In genomic region chr1:17609529-17609928, GRCh38 we compare ENCODE assay signal across 20 cellular contexts.
"Had no signal": no experiment of that assay in that cellular context is flagged by ENCODE, and none has a peak within 500 bp of the region (broad histone marks: within the 10 kb centered on the region; RNA-seq: fewer than 3 reads in every experiment).

No MANE protein-coding gene starts in this region.

- H3K4me3 Mint-ChIP-seq: endodermal cell; naive B cell; nephron; stimulated activated effector memory CD8-positive, alpha-beta T cell treated with anti-CD3 and anti-CD28 coated beads, Interleukin-12 subunit alpha, Interleukin-12 subunit beta, amount 100 ng/mL, for 72 hours had no signal

- H3K36me3 ChIP-seq: colonic mucosa had no signal

- H3K4me3 ChIP-seq: colonic mucosa, heart left ventricle, psoas muscle, right lobe of liver, suprapubic skin had no signal

- H3K4me1 Mint-ChIP-seq: endodermal cell; naive B cell; stimulated activated effector memory CD8-positive, alpha-beta T cell treated with anti-CD3 and anti-CD28 coated beads, Interleukin-12 subunit alpha, Interleukin-12 subunit beta, amount 100 ng/mL, for 72 hours had no signal

- H3K27me3 ChIP-seq: colonic mucosa, heart left ventricle, right lobe of liver, suprapubic skin had no signal

- H3K36me3 Mint-ChIP-seq: naive B cell; stimulated activated effector memory CD8-positive, alpha-beta T cell treated with anti-CD3 and anti-CD28 coated beads, Interleukin-12 subunit alpha, Interleukin-12 subunit beta, amount 100 ng/mL, for 72 hours had no signal

- H3K27ac Mint-ChIP-seq: endodermal cell; naive B cell; nephron; stimulated activated effector memory CD8-positive, alpha-beta T cell treated with anti-CD3 and anti-CD28 coated beads, Interleukin-12 subunit alpha, Interleukin-12 subunit beta, amount 100 ng/mL, for 72 hours had no signal

- H3K27ac ChIP-seq: colonic mucosa, heart left ventricle, psoas muscle, right lobe of liver, suprapubic skin had no signal

- H3K9me3 Mint-ChIP-seq: endodermal cell; naive B cell; nephron; stimulated activated effector memory CD8-positive, alpha-beta T cell treated with anti-CD3 and anti-CD28 coated beads, Interleukin-12 subunit alpha, Interleukin-12 subunit beta, amount 100 ng/mL, for 72 hours had no signal

- H3K4me1 ChIP-seq: colonic mucosa had no signal

- DNase-seq: colonic mucosa; effector CD4-positive, alpha-beta T cell; endodermal cell; erythroblast; foreskin melanocyte; heart left ventricle; hippocampal formation; left colon; mesendoderm; naive B cell; psoas muscle; retina; right lobe of liver; stimulated activated CD4-positive, alpha-beta T cell treated with anti-CD3 and anti-CD28 coated beads, Interleukin-4, amount 100 ng/mL, for 1 hour; stimulated activated CD8-positive, alpha-beta memory T cell treated with anti-CD3 and anti-CD28 coated beads, Interleukin-4, amount 100 ng/mL, for 48 hours; stimulated activated naive CD8-positive, alpha-beta T cell treated with anti-CD3 and anti-CD28 coated beads, Interleukin-15, Interleukin-2, amounts not matched to agents 100 U/mL and 50 U/mL, for 24 hours; trophoblast cell had no signal

- H3K9me3 ChIP-seq: colonic mucosa, heart left ventricle, psoas muscle, right lobe of liver, suprapubic skin had no signal

- ATAC-seq: heart left ventricle; left colon; psoas muscle; stimulated activated naive CD8-positive, alpha-beta T cell treated with anti-CD3 and anti-CD28 coated beads, Interleukin-15, Interleukin-2, amounts not matched to agents 100 U/mL and 50 U/mL, for 24 hours had no signal
